Comparison of ENCODE assay signal across 8 cellular contexts in genomic region chr1:224929335-224930237, GRCh38. TPM values are rescaled to one million over a fixed set of nuclear protein-coding genes. Genes with fewer than 3 reads are reported as not detected.
A peak's percentile ranks its signal among the peaks of the same experiment; 100 is the strongest.
DNase-seq lines count a peak whose midpoint lies in the region; ATAC-seq, FAIRE-seq and TF ChIP-seq lines count a peak whose summit lies in the region.

TSS of gene DNAH14 (plus strand) at chr1:224929675. CDS start at chr1:224952703, 23,028 bp downstream.

- no peak for ATAC-seq in GM21526 (IDR thresholded peaks at IDR 0.05; ENCODE audit: low FRiP score, unreplicated experiment)

- peak; percentile 26 for TF ChIP-seq POLR2A in GM15510 (IDR thresholded peaks at IDR 0.05; ENCODE audit: borderline replicate concordance, extremely low read depth, insufficient read length)

- intact Hi-C loops in kidney (cut with DNase I): no loop called here

- H3K4me3 ChIP-seq in AG09309 (ENCODE audit: control insufficient read depth, low read depth, low read length) (peak within 1 kb of the TSS; percentile 45), kidney (ENCODE audit: low read length in 2 of 2) (peak within 1 kb of the TSS; percentile 74 to 79)

- TF ChIP-seq CTCF in AG09309 (IDR thresholded peaks at IDR 0.05; ENCODE audit: control insufficient read depth, insufficient read depth, low read depth, low read length, missing control alignments): no peak
- TF ChIP-seq CTCF in RWPE1 (conservative IDR thresholded peaks at IDR 0.05; ENCODE audit: low read depth): no peak
- TF ChIP-seq CTCF in kidney (IDR thresholded peaks at IDR 0.05; ENCODE audit: borderline replicate concordance, extremely low read depth, insufficient read depth): no peak

- POLR2A ChIA-PET in RWPE1 (lab: Yijun Ruan, JAX; ENCODE audit: low non-redundant PET): no interaction called here

- H3K27ac ChIP-seq in RWPE1: peak within 1 kb of the TSS; percentile 72
- H3K27ac ChIP-seq in kidney (ENCODE audit: low read depth in 2 of 2, low read length in 2 of 2): peak within 1 kb of the TSS; percentile 1 to 67

- no peak for FAIRE-seq in kidney (lab: Jason Lieb, UNC)

- in situ Hi-C loops in KBM-7 (cut with MboI; ENCODE audit: low pct_unique_long_range_greater_than_20kb, low sequenced_read_pairs): no loop called here

- peak; percentile 16 for DNase-seq in AG09309 (ENCODE audit: low read depth)
- peak; percentile 56 for DNase-seq in KBM-7
- peak; percentile 64 for DNase-seq in RWPE1 (ENCODE audit: low spot score)
- no peak for DNase-seq in cerebellum (ENCODE audit: low spot score)
- DNase-seq in kidney: peak; percentile 91
- DNase-seq in stimulated activated CD4-positive, alpha-beta T cell treated with anti-CD3 and anti-CD28 coated beads, Interleukin-4, amount 100 ng/mL, for 1 hour: peak; percentile 15

- H3K4me1 ChIP-seq in kidney (ENCODE audit: control insufficient read depth in 1 of 2, insufficient read depth in 1 of 2, low read depth in 1 of 2, low read length in 2 of 2): no peaks in the 10 kb centered on the region

- H3K36me3 ChIP-seq in kidney (ENCODE audit: control insufficient read depth in 1 of 2, insufficient read depth in 2 of 2, low read length in 2 of 2): no peaks in the 10 kb centered on the region

- CTCF ChIA-PET in RWPE1 (lab: Yijun Ruan, JAX): interaction anchor here (0.6 to 0.9 kb wide), 3 partner anchors 78 to 502 kb away, joined by 3 read pairs; no protein-coding TSS in a partner anchor

- peaks cover 4 to 22% of the 10 kb centered on the region in 2 donors for H3K9me3 ChIP-seq in kidney (ENCODE audit: control insufficient read depth in 1 of 2, low read length in 2 of 2)

- peak within 1 kb of the TSS in 1 of 2 donors; percentile 35 for H3K9ac ChIP-seq in kidney (ENCODE audit: low read length in 2 of 2)

RNA-seq across cellular contexts. Expression of gene DNAH14, which starts in this region (rescaled TPM):
- total RNA-seq in cerebellum (72.0 TPM), kidney (25.1 TPM)
- 6.6 TPM for polyA plus RNA-seq in kidney (ENCODE audit: insufficient read depth, low read depth, low replicate concordance)
